In genomic region chr4:90241008-90241407, GRCh38 we compare ENCODE assay signal across 28 cellular contexts.
"Had no signal": no experiment of that assay in that cellular context is flagged by ENCODE, and none has a peak within 500 bp of the region (broad histone marks: within the 10 kb centered on the region; RNA-seq: fewer than 3 reads in every experiment).

No MANE protein-coding gene starts in this region.

- FAIRE-seq: colon, endometrium, endothelial cell of umbilical vein, frontal cortex had no signal

- H3K4me1 ChIP-seq: colonic mucosa, esophagus muscularis mucosa, esophagus squamous epithelium, foreskin keratinocyte, gastrocnemius medialis, gastroesophageal sphincter had no signal

- ATAC-seq: effector memory CD8-positive, alpha-beta T cell; foreskin keratinocyte; gastrocnemius medialis; gastroesophageal sphincter; heart left ventricle had no signal

- DNase-seq: colonic mucosa; cortex of kidney; dermis blood vessel endothelial cell; dorsolateral prefrontal cortex; effector CD4-positive, alpha-beta T cell; effector CD8-positive, alpha-beta T cell; effector memory CD4-positive, alpha-beta T cell; effector memory CD8-positive, alpha-beta T cell; endodermal cell; erythroblast; esophagus squamous epithelium; foreskin fibroblast; foreskin keratinocyte; foreskin melanocyte; gastrocnemius medialis; glutamatergic neuron; head of caudate nucleus; heart left ventricle; heart right ventricle had no signal

- H3K36me3 ChIP-seq: colonic mucosa, esophagus muscularis mucosa, esophagus squamous epithelium, gastrocnemius medialis, gastroesophageal sphincter, heart left ventricle, heart right ventricle had no signal

- H3K27ac ChIP-seq: colonic mucosa, coronary artery, dorsolateral prefrontal cortex, epithelial cell of prostate, esophagus muscularis mucosa, esophagus squamous epithelium, foreskin keratinocyte, gastrocnemius medialis, gastroesophageal sphincter, heart left ventricle, heart right ventricle, hepatocyte had no signal

- H3K9me3 ChIP-seq: colonic mucosa, esophagus muscularis mucosa, esophagus squamous epithelium, gastrocnemius medialis, gastroesophageal sphincter, heart left ventricle, heart right ventricle had no signal

- H3K4me3 ChIP-seq: colonic mucosa, coronary artery, dorsolateral prefrontal cortex, esophagus muscularis mucosa, esophagus squamous epithelium, gastrocnemius medialis, gastroesophageal sphincter, heart left ventricle, heart right ventricle, hepatocyte had no signal
